In the genomic region with DNA sequence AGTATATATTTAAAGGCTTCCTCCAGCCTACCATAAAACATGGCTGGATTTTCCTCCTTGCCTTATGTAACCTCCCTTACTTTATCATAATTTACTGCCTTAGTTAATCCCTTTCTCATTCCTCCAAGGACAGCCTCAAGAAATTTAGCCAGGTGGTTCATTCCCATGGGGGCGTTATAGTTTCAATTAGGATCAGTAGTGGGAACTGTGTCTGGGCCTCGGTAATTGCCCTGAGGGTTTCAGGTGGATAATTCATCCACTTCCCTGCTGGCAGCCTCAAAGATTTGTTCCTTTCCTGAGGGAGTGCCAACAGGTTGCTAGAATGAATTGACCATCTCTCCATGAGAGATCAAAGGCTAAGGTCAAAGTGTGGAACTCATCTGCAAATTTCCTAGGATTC, we compare ENCODE assay signal across 1 cellular context.
TF ChIP-seq lines count a peak whose summit lies in the region.

No MANE protein-coding gene starts in this region.

TF ChIP-seq in HepG2, 621 proteins besides CTCF, POLR2A, EP300 and RAD21:
- TF ChIP-seq POLR2AphosphoS5 (IDR thresholded peaks at IDR 0.05; ENCODE audit: low read depth, low read length): 0 out of 2 replicates have a peak, but pooled peaks have one; percentile 34
- TF ChIP-seq SRSF1 (optimal IDR thresholded peaks at IDR 0.05; ENCODE audit: low read depth, low read length): no peak
TF ChIP-seq in HepG2: peak in this region for 1.
